Comparison of ENCODE assay signal across 23 cellular contexts in the genomic region with DNA sequence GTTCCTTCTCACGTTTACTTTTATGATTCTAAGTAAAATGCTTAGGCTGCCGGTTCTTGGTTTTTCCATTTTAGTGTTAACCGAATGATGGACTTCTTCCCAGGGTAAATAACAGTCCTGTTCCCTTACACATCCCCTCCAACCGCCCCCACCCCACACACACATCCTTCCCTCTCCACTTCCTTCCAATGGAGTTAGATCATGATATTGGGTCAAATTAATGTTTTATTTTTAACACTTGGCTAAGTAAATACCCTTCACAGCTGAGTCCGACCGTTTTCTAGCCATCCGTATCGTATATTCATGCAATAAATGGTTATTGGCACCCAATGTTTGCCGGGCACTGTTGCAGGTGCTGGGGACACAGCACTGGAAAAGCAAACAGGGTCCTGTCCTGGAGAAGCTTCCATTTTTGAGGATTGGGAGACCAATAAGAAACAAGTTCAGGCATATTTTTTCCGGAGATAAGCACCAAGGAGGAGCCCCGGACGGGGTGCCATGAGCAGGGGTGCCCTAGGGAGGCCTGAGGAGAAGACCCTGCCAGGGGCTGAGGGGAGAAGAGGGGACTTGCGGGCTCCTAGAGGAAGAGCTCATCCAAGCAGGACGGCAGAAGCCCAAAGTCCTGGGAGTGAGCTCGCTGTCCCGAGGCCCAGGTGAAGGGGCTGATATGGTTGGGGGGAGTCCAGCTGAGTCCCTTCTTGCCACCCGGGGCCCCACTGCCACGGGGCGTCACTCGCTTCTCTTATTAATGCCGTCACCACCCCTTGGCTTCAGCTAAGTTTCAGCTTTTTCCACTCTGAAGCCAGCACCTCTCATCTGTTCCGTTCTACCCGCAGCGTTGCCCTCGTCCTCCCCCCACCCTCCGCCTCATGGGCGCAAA.
DNase-seq lines count a peak whose midpoint lies in the region; ATAC-seq and TF ChIP-seq lines count a peak whose summit lies in the region.
"Had no signal": no experiment of that assay in that cellular context is flagged by ENCODE, and none has a peak within 500 bp of the region (broad histone marks: within the 10 kb centered on the region; RNA-seq: fewer than 3 reads in every experiment).

No MANE protein-coding gene starts in this region.

- intact Hi-C loops in activated CD8-positive, alpha-beta T cell treated with anti-CD3 and anti-CD28 coated beads for 36 hours (cut with micrococcal nuclease), result no loop called here

- no peak overlapping the region for H4K8ac ChIP-seq in mesendoderm (ENCODE audit: low read depth, low read length)

- H2BK120ac ChIP-seq in mesendoderm (ENCODE audit: low read depth, low read length), result no peak overlapping the region

- H3K18ac ChIP-seq in mesendoderm (ENCODE audit: low read length), result no peak overlapping the region

- H3K4me2 ChIP-seq in mesendoderm (ENCODE audit: low read length), result peak overlapping the region; percentile 85

- peak overlapping the region; percentile 82 for H3K56ac ChIP-seq in mesendoderm (ENCODE audit: low read length)

- no peak overlapping the region for H3K4ac ChIP-seq in mesendoderm (ENCODE audit: low read depth, low read length)

- H2BK5ac ChIP-seq in mesendoderm (ENCODE audit: low read length), result no peak overlapping the region

- no peaks in the 10 kb centered on the region for H3K27me3 ChIP-seq in mesendoderm (ENCODE audit: insufficient read depth, low read length, poor library complexity)
- H3K27me3 ChIP-seq: BE2C, MG63 had no signal

- DNase-seq in activated CD8-positive, alpha-beta T cell treated with anti-CD3 and anti-CD28 coated beads, Interleukin-2, amount 10 ng/mL, durations not matched to agents 7 days and 5 days, result peak; percentile 15
- no peak for DNase-seq in activated CD8-positive, alpha-beta T cell treated with anti-CD3 and anti-CD28 coated beads for 36 hours
- DNase-seq in coronary artery (ENCODE audit: low spot score), result peak; percentile 62
- DNase-seq in mesendoderm, result no peak
- peak; percentile 18 for DNase-seq in stimulated activated CD8-positive, alpha-beta memory T cell treated with anti-CD3 and anti-CD28 coated beads, Interleukin-4, amount 100 ng/mL, for 48 hours
- DNase-seq in SKM-1 (lab: John Stamatoyannopoulos, UW; ENCODE audit: unreplicated experiment), result no peak
- DNase-seq in NCI-H748 treated with DMSO at 0.1 percent for 48 hours (lab: John Stamatoyannopoulos, UW), result no peak
- no peak for DNase-seq in SHP77 treated with DMSO at 0.1 percent for 48 hours (lab: John Stamatoyannopoulos, UW)
- DNase-seq: 8988T; BE2C; effector memory CD8-positive, alpha-beta T cell; EL; HCEC 1CT; MG63; NCI-H1694; SHP77; stimulated activated CD4-positive, alpha-beta T cell treated with anti-CD3 and anti-CD28 coated beads, Interleukin-4, amount 100 ng/mL, for 1 hour; substantia nigra; T-helper 2 cell had no signal

- CTCF ChIA-PET in activated CD8-positive, alpha-beta T cell treated with anti-CD3 and anti-CD28 coated beads, Interleukin-2, amount 10 ng/mL, durations not matched to agents 7 days and 5 days (lab: Charles Lee), result no interaction called here
- CTCF ChIA-PET in activated CD8-positive, alpha-beta T cell treated with anti-CD3 and anti-CD28 coated beads for 36 hours (lab: Charles Lee), result no interaction called here

- H2AK5ac ChIP-seq in mesendoderm (ENCODE audit: low read length), result no peak overlapping the region

- peaks cover 4% of the 10 kb centered on the region for H3K4me1 ChIP-seq in mesendoderm (ENCODE audit: control insufficient read depth, low read depth, low read length)
- H3K4me1 ChIP-seq: pancreas had no signal

- H3K27ac ChIP-seq in coronary artery (no peak overlapping the region), mesendoderm (ENCODE audit: low read depth, low read length) (no peak overlapping the region)

- H3K36me3 Mint-ChIP-seq in activated CD8-positive, alpha-beta T cell treated with anti-CD3 and anti-CD28 coated beads, Interleukin-2, amount 10 ng/mL, durations not matched to agents 7 days and 5 days (ENCODE audit: low read depth), result no peaks in the 10 kb centered on the region
- H3K36me3 Mint-ChIP-seq in activated CD8-positive, alpha-beta T cell treated with anti-CD3 and anti-CD28 coated beads for 36 hours (ENCODE audit: low read depth), result no peaks in the 10 kb centered on the region

- WGBS in mesendoderm (ENCODE audit: extremely low coverage, insufficient coverage, low lambda C conversion rate), result no CpG with 5 or more reads among the region's 27 CpGs

- H3K27ac Mint-ChIP-seq in activated CD8-positive, alpha-beta T cell treated with anti-CD3 and anti-CD28 coated beads, Interleukin-2, amount 10 ng/mL, durations not matched to agents 7 days and 5 days, result no peak overlapping the region
- no peak overlapping the region for H3K27ac Mint-ChIP-seq in activated CD8-positive, alpha-beta T cell treated with anti-CD3 and anti-CD28 coated beads for 36 hours
- H3K27ac Mint-ChIP-seq: effector memory CD8-positive, alpha-beta T cell had no signal

- H3K4me1 Mint-ChIP-seq in activated CD8-positive, alpha-beta T cell treated with anti-CD3 and anti-CD28 coated beads, Interleukin-2, amount 10 ng/mL, durations not matched to agents 7 days and 5 days (ENCODE audit: low read depth), result no peaks in the 10 kb centered on the region
- H3K4me1 Mint-ChIP-seq in activated CD8-positive, alpha-beta T cell treated with anti-CD3 and anti-CD28 coated beads for 36 hours (ENCODE audit: low read depth), result no peaks in the 10 kb centered on the region
- H3K4me1 Mint-ChIP-seq: central memory CD8-positive, alpha-beta T cell had no signal

- H4K5ac ChIP-seq in mesendoderm (ENCODE audit: low read length), result no peak overlapping the region

- ATAC-seq in activated CD8-positive, alpha-beta T cell treated with anti-CD3 and anti-CD28 coated beads, Interleukin-2, amount 10 ng/mL, durations not matched to agents 7 days and 5 days, result no peak
- ATAC-seq in activated CD8-positive, alpha-beta T cell treated with anti-CD3 and anti-CD28 coated beads for 36 hours, result no peak
- ATAC-seq: activated CD4-positive, CD25-positive, alpha-beta regulatory T cell treated with anti-CD3 and anti-CD28 coated beads, Interleukin-2, amount 50 U/mL, for 24 hours; effector memory CD8-positive, alpha-beta T cell had no signal

- no peak overlapping the region for H3K4me3 ChIP-seq in coronary artery
- H3K4me3 ChIP-seq in mesendoderm (ENCODE audit: low read length), result no peak overlapping the region
- H3K4me3 ChIP-seq: MG63 had no signal

- peaks cover 17% of the 10 kb centered on the region for H3K27me3 Mint-ChIP-seq in activated CD8-positive, alpha-beta T cell treated with anti-CD3 and anti-CD28 coated beads, Interleukin-2, amount 10 ng/mL, durations not matched to agents 7 days and 5 days (ENCODE audit: low read depth)
- peaks cover 2% of the 10 kb centered on the region for H3K27me3 Mint-ChIP-seq in activated CD8-positive, alpha-beta T cell treated with anti-CD3 and anti-CD28 coated beads for 36 hours

- no peak overlapping the region for H2BK15ac ChIP-seq in mesendoderm (replicated peaks; ENCODE audit: low read depth)

- POLR2A ChIA-PET in activated CD8-positive, alpha-beta T cell treated with anti-CD3 and anti-CD28 coated beads, Interleukin-2, amount 10 ng/mL, durations not matched to agents 7 days and 5 days (lab: Charles Lee), result no interaction called here
- POLR2A ChIA-PET in activated CD8-positive, alpha-beta T cell treated with anti-CD3 and anti-CD28 coated beads for 36 hours (lab: Charles Lee), result interaction anchor here (0.7 kb wide), 1 partner anchor 689 kb away, joined by 4 read pairs; no protein-coding TSS in a partner anchor

- H3K9me3 Mint-ChIP-seq in activated CD8-positive, alpha-beta T cell treated with anti-CD3 and anti-CD28 coated beads, Interleukin-2, amount 10 ng/mL, durations not matched to agents 7 days and 5 days (ENCODE audit: insufficient read depth), result no peaks in the 10 kb centered on the region
- no peaks in the 10 kb centered on the region for H3K9me3 Mint-ChIP-seq in activated CD8-positive, alpha-beta T cell treated with anti-CD3 and anti-CD28 coated beads for 36 hours
- H3K9me3 Mint-ChIP-seq: central memory CD8-positive, alpha-beta T cell; effector memory CD8-positive, alpha-beta T cell had no signal

- no peak overlapping the region for H3K4me3 Mint-ChIP-seq in activated CD8-positive, alpha-beta T cell treated with anti-CD3 and anti-CD28 coated beads, Interleukin-2, amount 10 ng/mL, durations not matched to agents 7 days and 5 days
- no peak overlapping the region for H3K4me3 Mint-ChIP-seq in activated CD8-positive, alpha-beta T cell treated with anti-CD3 and anti-CD28 coated beads for 36 hours
- H3K4me3 Mint-ChIP-seq: central memory CD8-positive, alpha-beta T cell; effector memory CD8-positive, alpha-beta T cell had no signal

- TF ChIP-seq CTCF in activated CD8-positive, alpha-beta T cell treated with anti-CD3 and anti-CD28 coated beads for 36 hours (IDR thresholded peaks at IDR 0.05), result no peak
- no peak for TF ChIP-seq CTCF in coronary artery (IDR thresholded peaks at IDR 0.05)

- H3K79me2 ChIP-seq in mesendoderm (ENCODE audit: control insufficient read depth, insufficient read depth, low read length), result no peaks in the 10 kb centered on the region

- H3K9ac ChIP-seq in mesendoderm (ENCODE audit: low read length), result peak overlapping the region; percentile 54

- H3K36me3 ChIP-seq in mesendoderm (ENCODE audit: control insufficient read depth, insufficient read depth, low read length), result no peaks in the 10 kb centered on the region
- H3K36me3 ChIP-seq: BE2C, heart right ventricle, MG63, pancreas had no signal

- H3K79me1 ChIP-seq in mesendoderm (ENCODE audit: low read length), result no peaks in the 10 kb centered on the region

- H3K23ac ChIP-seq in mesendoderm (ENCODE audit: low read length), result no peak overlapping the region

Comparison
In these comparisons a context has a peak if more than half of its experiments do, and no peak if none do; other contexts are left out.
1. DNase-seq: peak in activated CD8-positive, alpha-beta T cell treated with anti-CD3 and anti-CD28 coated beads, Interleukin-2, amount 10 ng/mL, durations not matched to agents 7 days and 5 days (single experiment), coronary artery (single experiment) and stimulated activated CD8-positive, alpha-beta memory T cell treated with anti-CD3 and anti-CD28 coated beads, Interleukin-4, amount 100 ng/mL, for 48 hours (single experiment); none in activated CD8-positive, alpha-beta T cell treated with anti-CD3 and anti-CD28 coated beads for 36 hours (single experiment), mesendoderm (single experiment), SKM-1 (single experiment), NCI-H748 treated with DMSO at 0.1 percent for 48 hours (single experiment) and SHP77 treated with DMSO at 0.1 percent for 48 hours (single experiment).